Comparison of ENCODE assay signal across 1 cellular context in genomic region chr19:45705710-45706415, GRCh38.
TF ChIP-seq lines count a peak whose summit lies in the region.

No MANE protein-coding gene starts in this region.

TF ChIP-seq in K562, 482 proteins besides CTCF, POLR2A, EP300 and RAD21:
- TF ChIP-seq RBM25 (IDR thresholded peaks at IDR 0.05; ENCODE audit: low read depth, low read length, severe bottlenecking) (peak; percentile 29), POLR2G (IDR thresholded peaks at IDR 0.05; ENCODE audit: low read depth, low read length) (0 out of 2 replicates have a peak, but pooled peaks have one; percentile 8), TGIF2 (CRISPR knock-in tag; IDR thresholded peaks at IDR 0.05) (no peak), BCOR (IDR thresholded peaks at IDR 0.05) (0 out of 2 replicates have a peak, but pooled peaks have one; percentile 32), CREB1 (IDR thresholded peaks at IDR 0.05) (no peak), CREB1 (CRISPR knock-in tag; IDR thresholded peaks at IDR 0.05) (no peak)
